Comparison of ENCODE assay signal across 8 cellular contexts in genomic region chr20:50189681-50190250, GRCh38. TPM values are rescaled to one million over a fixed set of nuclear protein-coding genes. Genes with fewer than 3 reads are reported as not detected.
DNase-seq lines count a peak whose midpoint lies in the region; ATAC-seq, FAIRE-seq and TF ChIP-seq lines count a peak whose summit lies in the region.

No MANE protein-coding gene starts in this region.

- H3K27me3 ChIP-seq in K562 (ENCODE audit: control insufficient read depth in 2 of 2, insufficient read depth in 2 of 2, low read length in 2 of 2), result no peaks in the 10 kb centered on the region
- no peaks in the 10 kb centered on the region for H3K27me3 ChIP-seq in lower lobe of right lung (ENCODE audit: low read depth)
- H3K27me3 ChIP-seq in thoracic aorta (replicated peaks; ENCODE audit: insufficient read depth), result no peaks in the 10 kb centered on the region

- peak overlapping the region; percentile 45 for H3K4me2 ChIP-seq in K562 (ENCODE audit: insufficient read depth, low read length)

- in situ Hi-C loops in K562 (cut with MboI), result loop anchor here (5.0 kb wide), 2 partner anchors 273 to 388 kb away; no protein-coding TSS in a partner anchor

- POLR2A ChIA-PET in K562 (lab: Yijun Ruan, JAX), result interaction anchor here (0.6 to 1.2 kb wide), 4 partner anchors 8 to 232 kb away, joined by 3 to 6 read pairs (median 4); no protein-coding TSS in a partner anchor

- H3K9me3 ChIP-seq in K562 (replicated peaks; ENCODE audit: control insufficient read depth, insufficient read depth, low read depth, low read length), result no peaks in the 10 kb centered on the region
- H3K9me3 ChIP-seq in lower lobe of right lung, result no peaks in the 10 kb centered on the region
- no peaks in the 10 kb centered on the region for H3K9me3 ChIP-seq in thoracic aorta

- BruUV-seq in K562 (replicated peaks; lab: Mats Ljungman, UMichigan), result no TSS peak

- H3K36me3 ChIP-seq in K562 (ENCODE audit: control insufficient read depth, insufficient read depth, low read length) (peaks cover 16% of the 10 kb centered on the region), lower lobe of right lung (peaks cover 22% of the 10 kb centered on the region), thoracic aorta (peaks cover 12% of the 10 kb centered on the region)

- peak overlapping the region; percentile 95 for H3K4me3 ChIP-seq in K562
- peak overlapping the region; percentile 90 for H3K4me3 ChIP-seq in lower lobe of right lung
- H3K4me3 ChIP-seq in thoracic aorta, result peak overlapping the region; percentile 79

- H3K79me2 ChIP-seq in K562 (ENCODE audit: control insufficient read depth, insufficient read depth, low read length), result peaks cover 37% of the 10 kb centered on the region

- peak overlapping the region; percentile 82 for H2AFZ ChIP-seq in K562 (ENCODE audit: low read depth, low read length)

- WGBS in K562 (ENCODE audit: insufficient coverage, low coverage, missing lambda C conversion rate), result 53% methylated on average over 10 of the region's 29 CpGs

- H3K9me1 ChIP-seq in K562 (ENCODE audit: control insufficient read depth, insufficient read depth, low read length), result peaks cover 8% of the 10 kb centered on the region

- TF ChIP-seq RAD21 in K562 (CRISPR knock-in tag; conservative IDR thresholded peaks at IDR 0.05 in 1 of 2, IDR thresholded peaks at IDR 0.05 in 1 of 2), result no peak

- no peak for TF ChIP-seq POLR2A in K562 (conservative IDR thresholded peaks at IDR 0.05)

- CTCF ChIA-PET in K562 (lab: Yijun Ruan, JAX; ENCODE audit: low intra/inter-chr PET ratio), result interaction anchor here (0.6 to 2.6 kb wide), 7 partner anchors 254 to 559 kb away, joined by 3 to 21 read pairs (median 4); partner anchors contain the start of gene RNF114

- TF ChIP-seq EP300 in K562 (IDR thresholded peaks at IDR 0.05; ENCODE audit: low read length), result no peak

- DNase-seq in DMS53 (lab: John Stamatoyannopoulos, UW) (peak; percentile 74), OCI-M1 (lab: John Stamatoyannopoulos, UW) (peak; percentile 48), K562 (ENCODE audit: extremely low read depth in 1 of 4, low spot score in 3 of 4) (peak in 3 of 4 experiments; percentile 41 to 65 (median 60)), lower lobe of right lung (peak; percentile 85), thoracic aorta (ENCODE audit: low spot score) (no peak), NCI-H2081 (lab: John Stamatoyannopoulos, UW) (no peak), amniotic stem cell (lab: John Stamatoyannopoulos, UW) (no peak), AML-193 (lab: John Stamatoyannopoulos, UW) (no peak)

- intact Hi-C loops in K562 (cut with micrococcal nuclease) (loop anchor here (1.0 to 10.0 kb wide), 4 partner anchors 103 to 605 kb away; partner anchors contain the start of gene BCAS4), lower lobe of right lung (cut with DNase I) (loop anchor here (5.0 kb wide), 1 partner anchor 273 kb away; no protein-coding TSS in a partner anchor)

- H3K4me1 ChIP-seq in K562 (replicated peaks in 1 of 2; ENCODE audit: control insufficient read depth in 2 of 2, insufficient read depth in 2 of 2, low read length in 2 of 2), result peaks cover 36 to 63% of the 10 kb centered on the region in 2 experiments
- peaks cover 38% of the 10 kb centered on the region for H3K4me1 ChIP-seq in lower lobe of right lung
- peaks cover 12 to 25% of the 10 kb centered on the region in 2 donors for H3K4me1 ChIP-seq in thoracic aorta (ENCODE audit: control insufficient read depth in 1 of 2, low read depth in 2 of 2)

- no peak for TF ChIP-seq CTCF in K562 (IDR thresholded peaks at IDR 0.05 in 2 of 3, conservative IDR thresholded peaks at IDR 0.05 in 1 of 3; ENCODE audit: insufficient read depth in 2 of 3, low read depth in 1 of 3, low read length in 3 of 3)
- TF ChIP-seq CTCF in lower lobe of right lung (IDR thresholded peaks at IDR 0.05), result no peak
- no peak for TF ChIP-seq CTCF in thoracic aorta (IDR thresholded peaks at IDR 0.05)

- FAIRE-seq in K562 (lab: Jason Lieb, UNC), result no peak

- peaks cover 16% of the 10 kb centered on the region; the same call in 1 of the 2 replicates for H4K20me1 ChIP-seq in K562 (replicated peaks; ENCODE audit: control insufficient read depth, insufficient read depth, low read length)

- no peak for ATAC-seq in K562
- ATAC-seq in lower lobe of right lung, result peak; percentile 26 to 31
- no peak for ATAC-seq in thoracic aorta (ENCODE audit: insufficient number of reproducible peaks, low FRiP score, low read depth)

- peak overlapping the region; percentile 96 to 100; a peak in 3 of 4 replicates for H3K9ac ChIP-seq in K562 (ENCODE audit: insufficient read depth in 1 of 2, low read depth in 2 of 2, low read length in 2 of 2)

- H3K27ac ChIP-seq in K562 (ENCODE audit: extremely low read depth, low read depth, low read length) (peak overlapping the region; percentile 99; the same call in 1 of the 3 replicates), lower lobe of right lung (peak overlapping the region; percentile 100), thoracic aorta (peak overlapping the region; percentile 93 to 99)

TF ChIP-seq in K562, 482 proteins besides CTCF, POLR2A, EP300 and RAD21 (continues in another document):
- TF ChIP-seq HLTF (IDR thresholded peaks at IDR 0.05) (no peak), MAX (CRISPR knock-in tag; IDR thresholded peaks at IDR 0.05) (0 out of 2 replicates have a peak, but pooled peaks have one; percentile 15), ZC3H4 (CRISPR knock-in tag; IDR thresholded peaks at IDR 0.05; ENCODE audit: borderline replicate concordance) (0 out of 2 replicates have a peak, but pooled peaks have one; percentile 72), SMAD1 (IDR thresholded peaks at IDR 0.05; ENCODE audit: low read depth, low read length, partially characterized antibody) (no peak), E2F3 (CRISPR knock-in tag; IDR thresholded peaks at IDR 0.05) (no peak), ZNF134 (CRISPR knock-in tag; conservative IDR thresholded peaks at IDR 0.05) (no peak), NR1H2 (CRISPR knock-in tag; IDR thresholded peaks at IDR 0.05) (0 out of 2 replicates have a peak, but pooled peaks have one; percentile 3), ATF6 (CRISPR knock-in tag; IDR thresholded peaks at IDR 0.05) (no peak)

RNA-seq across cellular contexts. Expression of gene CEBPB, which starts 0.9 kb away (rescaled TPM):
- total RNA-seq in K562 (2011; cell fraction: chromatin; rRNA removed; ENCODE audit: low replicate concordance), result 3.3 and 9.2 TPM in 2 replicates
- 18.3 and 19.3 TPM in 2 replicates for total RNA-seq in K562 (2011; cell fraction: nucleolus; rRNA removed)
- total RNA-seq in K562 (2011; cell fraction: nucleoplasm; rRNA removed), result 8.7 and 9.0 TPM in 2 replicates
- total RNA-seq in K562 (2014; rRNA removed) (41.7 and 51.5 TPM in 2 replicates), K562 (2014; rRNA removed; fragmentation: Illumina TruSeq; extraction: Trizol) (8.1 and 8.3 TPM in 2 replicates), K562 (2015; rRNA removed; fragmentation: Illumina TruSeq; extraction: Trizol) (5.7 and 6.6 TPM in 2 replicates), K562 (2021) (68.2 and 72.6 TPM in 2 replicates), lower lobe of right lung (326 TPM), thoracic aorta (100 to 1,000 TPM; 113 to 255 TPM)
- polyA plus RNA-seq in K562 (2011; rRNA removed) (7.8 and 10.8 TPM in 2 replicates), K562 (2014; fragmentation: Illumina TruSeq; extraction: Trizol) (4.6 and 6.8 TPM in 2 replicates), K562 (2014; fragmentation: Nextera tagmentation; extraction: Ambion mirVana) (1 to 10 TPM; 1.2 to 1.5 TPM), K562 (2014; rRNA removed) (47.7 and 57.9 TPM in 2 replicates)
- polyA plus RNA-seq in K562 (2011; cell fraction: cytosol; rRNA removed), result 12.1 and 32.2 TPM in 2 replicates
- polyA plus RNA-seq in K562 (2011; cell fraction: nucleus; rRNA removed), result 15.5 and 18.1 TPM in 2 replicates
- 16.9 and 44.3 TPM in 2 replicates for polyA plus RNA-seq in K562 (2012)
- 1.3 and 1.5 TPM in 2 replicates for polyA minus RNA-seq in K562 (2011; rRNA and poly(A)+ RNA removed)
- polyA minus RNA-seq in K562 (2011; cell fraction: cytosol; rRNA and poly(A)+ RNA removed), result 10.1 and 19.9 TPM in 2 replicates
- 9.3 and 11.7 TPM in 2 replicates for polyA minus RNA-seq in K562 (2011; cell fraction: nucleus; rRNA and poly(A)+ RNA removed)

RNA-seq across cellular contexts. Expression of gene PEDS1, which starts 36.2 kb away (rescaled TPM):
- 13.1 and 31.5 TPM in 2 replicates for total RNA-seq in K562 (2011; cell fraction: chromatin; rRNA removed; ENCODE audit: low replicate concordance)
- 28.4 and 33.9 TPM in 2 replicates for total RNA-seq in K562 (2011; cell fraction: nucleolus; rRNA removed)
- total RNA-seq in K562 (2011; cell fraction: nucleoplasm; rRNA removed), result 33.6 and 54.6 TPM in 2 replicates
- total RNA-seq in K562 (2014; rRNA removed) (32.8 and 43.9 TPM in 2 replicates), K562 (2014; rRNA removed; fragmentation: Illumina TruSeq; extraction: Trizol) (11.4 and 17.1 TPM in 2 replicates), K562 (2015; rRNA removed; fragmentation: Illumina TruSeq; extraction: Trizol) (24.7 and 24.9 TPM in 2 replicates), K562 (2021) (28.0 and 28.5 TPM in 2 replicates), lower lobe of right lung (27.8 TPM), thoracic aorta (10 to 100 TPM; 21.2 to 34.3 TPM)
- polyA plus RNA-seq in K562 (2011; rRNA removed) (23.6 and 53.8 TPM in 2 replicates), K562 (2014; fragmentation: Illumina TruSeq; extraction: Trizol) (38.5 and 40.3 TPM in 2 replicates), K562 (2014; fragmentation: Nextera tagmentation; extraction: Ambion mirVana) (1 to 10 TPM; 2.9 to 3.9 TPM), K562 (2014; rRNA removed) (24.2 and 29.4 TPM in 2 replicates)
- polyA plus RNA-seq in K562 (2011; cell fraction: cytosol; rRNA removed), result 65.7 and 87.4 TPM in 2 replicates
- 22.6 and 23.4 TPM in 2 replicates for polyA plus RNA-seq in K562 (2011; cell fraction: nucleus; rRNA removed)
- 24.6 and 36.8 TPM in 2 replicates for polyA plus RNA-seq in K562 (2012)
- polyA minus RNA-seq in K562 (2011; rRNA and poly(A)+ RNA removed), result 33.6 and 49.2 TPM in 2 replicates
- polyA minus RNA-seq in K562 (2011; cell fraction: cytosol; rRNA and poly(A)+ RNA removed), result 34.3 and 45.2 TPM in 2 replicates
- 4.0 and 5.9 TPM in 2 replicates for polyA minus RNA-seq in K562 (2011; cell fraction: nucleus; rRNA and poly(A)+ RNA removed)

Comparison
In these comparisons a context has a peak if more than half of its experiments do, and no peak if none do; other contexts are left out.
1. DNase-seq: peak in DMS53 (single experiment), OCI-M1 (single experiment), K562 (3 of 4) and lower lobe of right lung (single experiment); none in thoracic aorta (single experiment), NCI-H2081 (0 of 2), amniotic stem cell (single experiment) and AML-193 (0 of 2).
2. ATAC-seq: peak in lower lobe of right lung (2 of 2); none in K562 (single experiment) and thoracic aorta (single experiment).
3. Peak in every context shown above with its lines, with median percentiles within 50 percentile points of each other: H3K27ac ChIP-seq and H3K4me3 ChIP-seq.